9 cellular contexts compared by ENCODE assay signal in genomic region chr11:65894034-65894591, GRCh38. TPM values are rescaled to one million over a fixed set of nuclear protein-coding genes. Genes with fewer than 3 reads are reported as not detected.
DNase-seq lines count a peak whose midpoint lies in the region; ATAC-seq and TF ChIP-seq lines count a peak whose summit lies in the region.
"Had no signal": no experiment of that assay in that cellular context is flagged by ENCODE, and none has a peak within 500 bp of the region (broad histone marks: within the 10 kb centered on the region; RNA-seq: fewer than 3 reads in every experiment).

No MANE protein-coding gene starts in this region.

- intact Hi-C loops in right cardiac atrium (cut with DNase I) = no loop called here

- H3K27me3 ChIP-seq in right cardiac atrium (ENCODE audit: control insufficient read depth, insufficient read depth) (no peaks in the 10 kb centered on the region), thoracic aorta (replicated peaks; ENCODE audit: insufficient read depth) (no peaks in the 10 kb centered on the region)

- POLR2A ChIA-PET in activated CD4-positive, alpha-beta T cell treated with anti-CD3 and anti-CD28 coated beads, Interleukin-2, amount 10 ng/mL, durations not matched to agents 7 days and 5 days (lab: Charles Lee) = interaction anchor here (0.7 to 1.0 kb wide), 3 partner anchors 33 to 175 kb away, joined by 3 to 6 read pairs (median 5); partner anchors contain the start of gene CFL1
- POLR2A ChIA-PET in activated CD4-positive, alpha-beta memory T cell treated with anti-CD3 and anti-CD28 coated beads, Interleukin-2, amount 10 ng/mL, durations not matched to agents 7 days and 5 days (lab: Charles Lee) = interaction anchor here (0.8 to 11.5 kb wide), 13 partner anchors 8 to 473 kb away, joined by 3 to 284 read pairs (median 6); partner anchors contain the start of genes BANF1, C11orf68, CFL1 and EIF1AD

- no peaks in the 10 kb centered on the region for H3K27me3 Mint-ChIP-seq in activated CD4-positive, alpha-beta T cell treated with anti-CD3 and anti-CD28 coated beads, Interleukin-2, amount 10 ng/mL, durations not matched to agents 7 days and 5 days
- no peaks in the 10 kb centered on the region for H3K27me3 Mint-ChIP-seq in activated CD4-positive, alpha-beta memory T cell treated with anti-CD3 and anti-CD28 coated beads, Interleukin-2, amount 10 ng/mL, durations not matched to agents 7 days and 5 days

- peaks cover 5% of the 10 kb centered on the region for H3K36me3 Mint-ChIP-seq in activated CD4-positive, alpha-beta T cell treated with anti-CD3 and anti-CD28 coated beads, Interleukin-2, amount 10 ng/mL, durations not matched to agents 7 days and 5 days (ENCODE audit: low read depth)
- peaks cover 16% of the 10 kb centered on the region for H3K36me3 Mint-ChIP-seq in activated CD4-positive, alpha-beta memory T cell treated with anti-CD3 and anti-CD28 coated beads, Interleukin-2, amount 10 ng/mL, durations not matched to agents 7 days and 5 days (ENCODE audit: low read depth)

- H3K4me1 ChIP-seq in right cardiac atrium (ENCODE audit: control insufficient read depth, insufficient read depth, low read length) = peaks cover 7% of the 10 kb centered on the region
- H3K4me1 ChIP-seq in thoracic aorta (ENCODE audit: control insufficient read depth in 1 of 2, low read depth in 2 of 2) = peaks cover 14 to 58% of the 10 kb centered on the region in 2 donors

- peaks cover 58% of the 10 kb centered on the region for H3K4me1 Mint-ChIP-seq in activated CD4-positive, alpha-beta T cell treated with anti-CD3 and anti-CD28 coated beads, Interleukin-2, amount 10 ng/mL, durations not matched to agents 7 days and 5 days
- H3K4me1 Mint-ChIP-seq in activated CD4-positive, alpha-beta memory T cell treated with anti-CD3 and anti-CD28 coated beads, Interleukin-2, amount 10 ng/mL, durations not matched to agents 7 days and 5 days = peaks cover 69% of the 10 kb centered on the region

- H3K9me3 Mint-ChIP-seq in activated CD4-positive, alpha-beta T cell treated with anti-CD3 and anti-CD28 coated beads, Interleukin-2, amount 10 ng/mL, durations not matched to agents 7 days and 5 days = no peaks in the 10 kb centered on the region
- H3K9me3 Mint-ChIP-seq in activated CD4-positive, alpha-beta memory T cell treated with anti-CD3 and anti-CD28 coated beads, Interleukin-2, amount 10 ng/mL, durations not matched to agents 7 days and 5 days = no peaks in the 10 kb centered on the region

- ATAC-seq in right cardiac atrium (peak in 1 of 2 donors; percentile 2), thoracic aorta (ENCODE audit: insufficient number of reproducible peaks, low FRiP score, low read depth) (no peak), GM21526 (IDR thresholded peaks at IDR 0.05; ENCODE audit: low FRiP score, unreplicated experiment) (no peak)
- no peak for ATAC-seq in activated CD4-positive, CD25-positive, alpha-beta regulatory T cell treated with anti-CD3 and anti-CD28 coated beads, Interleukin-2, amount 50 U/mL, for 24 hours

- peak overlapping the region; percentile 78 for H3K27ac ChIP-seq in right cardiac atrium (ENCODE audit: low read length)
- H3K27ac ChIP-seq in thoracic aorta = peak overlapping the region; percentile 93 to 100

- WGBS in right cardiac atrium = 61% methylated on average over 16 of the region's 16 CpGs

- H3K4me3 Mint-ChIP-seq in activated CD4-positive, alpha-beta T cell treated with anti-CD3 and anti-CD28 coated beads, Interleukin-2, amount 10 ng/mL, durations not matched to agents 7 days and 5 days = peak overlapping the region; percentile 90
- H3K4me3 Mint-ChIP-seq in activated CD4-positive, alpha-beta memory T cell treated with anti-CD3 and anti-CD28 coated beads, Interleukin-2, amount 10 ng/mL, durations not matched to agents 7 days and 5 days = peak overlapping the region; percentile 97

- no peak overlapping the region for H3K4me3 ChIP-seq in right cardiac atrium (ENCODE audit: low read length)
- H3K4me3 ChIP-seq in thoracic aorta = peak overlapping the region; percentile 76

- TF ChIP-seq CTCF in thoracic aorta (IDR thresholded peaks at IDR 0.05) = no peak

- peak; percentile 54 for DNase-seq in activated CD4-positive, alpha-beta T cell treated with anti-CD3 and anti-CD28 coated beads, Interleukin-2, amount 10 ng/mL, durations not matched to agents 7 days and 5 days
- no peak for DNase-seq in activated CD4-positive, alpha-beta T cell treated with anti-CD3 and anti-CD28 coated beads, Interleukin-2, amount 50 U/mL, for 1 hour
- DNase-seq in activated CD4-positive, alpha-beta memory T cell treated with anti-CD3 and anti-CD28 coated beads, Interleukin-2, amount 10 ng/mL, durations not matched to agents 7 days and 5 days = peak; percentile 67
- DNase-seq in right cardiac atrium (peak; percentile 54 to 83 (median 81)), thoracic aorta (ENCODE audit: low spot score) (no peak), DMS79 (lab: John Stamatoyannopoulos, UW) (no peak)

- H3K36me3 ChIP-seq in thoracic aorta = no peaks in the 10 kb centered on the region

- H3K9me3 ChIP-seq in right cardiac atrium (ENCODE audit: control insufficient read depth, low read length) = no peaks in the 10 kb centered on the region
- no peaks in the 10 kb centered on the region for H3K9me3 ChIP-seq in thoracic aorta

- H3K27ac Mint-ChIP-seq in activated CD4-positive, alpha-beta T cell treated with anti-CD3 and anti-CD28 coated beads, Interleukin-2, amount 10 ng/mL, durations not matched to agents 7 days and 5 days = peak overlapping the region; percentile 87
- H3K27ac Mint-ChIP-seq in activated CD4-positive, alpha-beta memory T cell treated with anti-CD3 and anti-CD28 coated beads, Interleukin-2, amount 10 ng/mL, durations not matched to agents 7 days and 5 days = peak overlapping the region; percentile 89

- CTCF ChIA-PET in activated CD4-positive, alpha-beta T cell treated with anti-CD3 and anti-CD28 coated beads, Interleukin-2, amount 10 ng/mL, durations not matched to agents 7 days and 5 days (lab: Charles Lee) = interaction anchor here (0.6 to 24.2 kb wide), 7 partner anchors 9 to 189 kb away, joined by 3 to 590 read pairs (median 3); partner anchors contain the start of genes C11orf68, CFL1, CTSW and EFEMP2
- CTCF ChIA-PET in activated CD4-positive, alpha-beta memory T cell treated with anti-CD3 and anti-CD28 coated beads, Interleukin-2, amount 10 ng/mL, durations not matched to agents 7 days and 5 days (lab: Charles Lee) = interaction anchor here (0.8 to 1.9 kb wide), 11 partner anchors 9 to 279 kb away, joined by 3 to 13 read pairs (median 3); partner anchors contain the start of genes MUS81 and PCNX3

RNA-seq across cellular contexts. Expression of gene CCDC85B, which starts 3.6 kb away (rescaled TPM):
- total RNA-seq in activated CD4-positive, alpha-beta T cell treated with anti-CD3 and anti-CD28 coated beads, Interleukin-2, amount 10 ng/mL, durations not matched to agents 7 days and 5 days = 10 to 100 TPM; 39.4 to 56.7 TPM
- 10 to 100 TPM; 53.2 to 55.8 TPM for total RNA-seq in activated CD4-positive, alpha-beta memory T cell treated with anti-CD3 and anti-CD28 coated beads, Interleukin-2, amount 10 ng/mL, durations not matched to agents 7 days and 5 days
- total RNA-seq in right cardiac atrium (10 to 100 TPM; 50.8 to 61.3 (median 57.4) TPM), thoracic aorta (100 to 1,000 TPM in 1 of 2 donors, 10 to 100 TPM in 1; 75.8 to 100 TPM)
- 80.3 TPM for polyA plus RNA-seq in right cardiac atrium

RNA-seq across cellular contexts. Expression of gene FIBP, which starts 5.8 kb away (rescaled TPM):
- total RNA-seq in activated CD4-positive, alpha-beta T cell treated with anti-CD3 and anti-CD28 coated beads, Interleukin-2, amount 10 ng/mL, durations not matched to agents 7 days and 5 days = 100 to 1,000 TPM in 1 of 2 experiments, 10 to 100 TPM in 1; 94.7 to 112 TPM
- 10 to 100 TPM; 71.7 to 77.4 TPM for total RNA-seq in activated CD4-positive, alpha-beta memory T cell treated with anti-CD3 and anti-CD28 coated beads, Interleukin-2, amount 10 ng/mL, durations not matched to agents 7 days and 5 days
- total RNA-seq in right cardiac atrium (10 to 100 TPM; 39.7 to 46.6 (median 42.8) TPM), thoracic aorta (100 to 1,000 TPM in 1 of 2 donors, 10 to 100 TPM in 1; 50.4 to 111 TPM)
- polyA plus RNA-seq in right cardiac atrium = 37.8 TPM

RNA-seq across cellular contexts. Expression of gene FOSL1, which starts 6.1 kb away (rescaled TPM):
- total RNA-seq in activated CD4-positive, alpha-beta T cell treated with anti-CD3 and anti-CD28 coated beads, Interleukin-2, amount 10 ng/mL, durations not matched to agents 7 days and 5 days = 1 to 10 TPM; 1.7 to 2.0 TPM
- 1 to 10 TPM; 4.5 to 5.0 TPM for total RNA-seq in activated CD4-positive, alpha-beta memory T cell treated with anti-CD3 and anti-CD28 coated beads, Interleukin-2, amount 10 ng/mL, durations not matched to agents 7 days and 5 days
- total RNA-seq in right cardiac atrium = 1 to 10 TPM in 1 of 4 donors, under 1 TPM in 3; 0.57 to 5.5 (median 0.83) TPM
- 2.6 TPM for polyA plus RNA-seq in right cardiac atrium
- total RNA-seq in thoracic aorta = 100 to 1,000 TPM in 1 of 2 donors, 10 to 100 TPM in 1; 25.6 to 143 TPM

RNA-seq across cellular contexts. Expression of gene CTSW, which starts 14.5 kb away (rescaled TPM):
- total RNA-seq in activated CD4-positive, alpha-beta T cell treated with anti-CD3 and anti-CD28 coated beads, Interleukin-2, amount 10 ng/mL, durations not matched to agents 7 days and 5 days = 10 to 100 TPM; 22.9 to 23.6 TPM
- total RNA-seq in activated CD4-positive, alpha-beta memory T cell treated with anti-CD3 and anti-CD28 coated beads, Interleukin-2, amount 10 ng/mL, durations not matched to agents 7 days and 5 days = 10 to 100 TPM; 75.9 to 80.5 TPM
- total RNA-seq in right cardiac atrium (1 to 10 TPM in 1 of 4 donors, under 1 TPM in 3; 0.45 to 1.7 (median 0.64) TPM), thoracic aorta (10 to 100 TPM in 1 of 2 donors, 1 to 10 TPM in 1; 1.6 to 13.7 TPM)
- 0.79 TPM for polyA plus RNA-seq in right cardiac atrium
- total RNA-seq: pulmonary artery endothelial cell had no signal

RNA-seq across cellular contexts. Expression of gene EFEMP2, which starts 21.5 kb away (rescaled TPM):
- 1 to 10 TPM; 9.0 to 9.7 TPM for total RNA-seq in activated CD4-positive, alpha-beta T cell treated with anti-CD3 and anti-CD28 coated beads, Interleukin-2, amount 10 ng/mL, durations not matched to agents 7 days and 5 days
- total RNA-seq in activated CD4-positive, alpha-beta memory T cell treated with anti-CD3 and anti-CD28 coated beads, Interleukin-2, amount 10 ng/mL, durations not matched to agents 7 days and 5 days = 10 to 100 TPM; 13.8 to 14.7 TPM
- 100 to 1,000 TPM; 139 to 164 (median 142) TPM for total RNA-seq in right cardiac atrium
- polyA plus RNA-seq in right cardiac atrium = 128 TPM
- total RNA-seq in thoracic aorta = 100 to 1,000 TPM; 134 to 219 TPM

Comparison
In these comparisons a context has a peak if more than half of its experiments do, and no peak if none do; other contexts are left out.
1. DNase-seq: peak in activated CD4-positive, alpha-beta T cell treated with anti-CD3 and anti-CD28 coated beads, Interleukin-2, amount 10 ng/mL, durations not matched to agents 7 days and 5 days (single experiment), activated CD4-positive, alpha-beta memory T cell treated with anti-CD3 and anti-CD28 coated beads, Interleukin-2, amount 10 ng/mL, durations not matched to agents 7 days and 5 days (single experiment) and right cardiac atrium (3 of 3); none in activated CD4-positive, alpha-beta T cell treated with anti-CD3 and anti-CD28 coated beads, Interleukin-2, amount 50 U/mL, for 1 hour (single experiment), thoracic aorta (single experiment) and DMS79 (single experiment).
2. RNA of gene FOSL1, which starts 6.1 kb away (total RNA-seq): 25.6 to 143 TPM in thoracic aorta; 4.5 to 5.0 TPM in activated CD4-positive, alpha-beta memory T cell treated with anti-CD3 and anti-CD28 coated beads, Interleukin-2, amount 10 ng/mL, durations not matched to agents 7 days and 5 days, 1.7 to 2.0 TPM in activated CD4-positive, alpha-beta T cell treated with anti-CD3 and anti-CD28 coated beads, Interleukin-2, amount 10 ng/mL, durations not matched to agents 7 days and 5 days and 0.57 to 5.5 TPM in right cardiac atrium; every median in the first group is over 4 times any median in the second.